In genomic region chr18:28153485-28154065, GRCh38 we compare ENCODE assay signal across 20 cellular contexts. TPM values are rescaled to one million over a fixed set of nuclear protein-coding genes. Genes with fewer than 3 reads are reported as not detected.
DNase-seq lines count a peak whose midpoint lies in the region; ATAC-seq and TF ChIP-seq lines count a peak whose summit lies in the region.
"Had no signal": no experiment of that assay in that cellular context is flagged by ENCODE, and none has a peak within 500 bp of the region (broad histone marks: within the 10 kb centered on the region; RNA-seq: fewer than 3 reads in every experiment).

No MANE protein-coding gene starts in this region.

- H3K36me3 Mint-ChIP-seq in natural killer cell, result no peaks in the 10 kb centered on the region
- H3K36me3 Mint-ChIP-seq: naive thymus-derived CD4-positive, alpha-beta T cell had no signal

- TF ChIP-seq CTCF in natural killer cell (IDR thresholded peaks at IDR 0.05), result no peak

- peaks cover 5 to 6% of the 10 kb centered on the region in 2 donors for H3K9me3 Mint-ChIP-seq in natural killer cell

- ATAC-seq in Right ventricle myocardium inferior (peak; percentile 55), left ventricle myocardium superior (peak; percentile 52), HG03354 (IDR thresholded peaks at IDR 0.05; ENCODE audit: poor library complexity, severe bottlenecking, unreplicated experiment) (no peak), GM18858 (IDR thresholded peaks at IDR 0.05; ENCODE audit: unreplicated experiment) (no peak), natural killer cell (no peak)
- ATAC-seq: naive thymus-derived CD4-positive, alpha-beta T cell; stimulated activated naive CD8-positive, alpha-beta T cell treated with anti-CD3 and anti-CD28 coated beads, Interleukin-15, amount 100 ng/mL, for 72 hours had no signal

- no peaks in the 10 kb centered on the region for H3K27me3 Mint-ChIP-seq in natural killer cell (ENCODE audit: low read depth in 2 of 2)
- H3K27me3 Mint-ChIP-seq: activated CD4-positive, alpha-beta memory T cell treated with anti-CD3 and anti-CD28 coated beads, Interleukin-2, amount 10 ng/mL, durations not matched to agents 7 days and 5 days; naive thymus-derived CD4-positive, alpha-beta T cell; stimulated activated naive CD8-positive, alpha-beta T cell treated with anti-CD3 and anti-CD28 coated beads, Interleukin-15, amount 100 ng/mL, for 72 hours had no signal

- DNase-seq in Right ventricle myocardium inferior (ENCODE audit: missing footprints) (no peak), cardiac septum (ENCODE audit: low spot score) (no peak), left ventricle myocardium superior (no peak), natural killer cell (no peak), NCI-H2029 (lab: John Stamatoyannopoulos, UW) (no peak)
- DNase-seq: activated CD4-positive, alpha-beta memory T cell treated with anti-CD3 and anti-CD28 coated beads, Interleukin-2, amount 10 ng/mL, durations not matched to agents 7 days and 5 days; activated gamma-delta T cell; BE2C; COR-L47; foreskin melanocyte; mesendoderm; naive thymus-derived CD4-positive, alpha-beta T cell; NCI-H2107; NCI-H524 treated with DMSO at 0.1 percent for 48 hours; stimulated activated naive CD8-positive, alpha-beta T cell treated with anti-CD3 and anti-CD28 coated beads, Interleukin-15, amount 100 ng/mL, for 72 hours; SW 1271; trophoblast cell had no signal

- H3K27ac Mint-ChIP-seq in natural killer cell, result no peak overlapping the region
- H3K27ac Mint-ChIP-seq: activated CD4-positive, alpha-beta memory T cell treated with anti-CD3 and anti-CD28 coated beads, Interleukin-2, amount 10 ng/mL, durations not matched to agents 7 days and 5 days; naive thymus-derived CD4-positive, alpha-beta T cell; stimulated activated naive CD8-positive, alpha-beta T cell treated with anti-CD3 and anti-CD28 coated beads, Interleukin-15, amount 100 ng/mL, for 72 hours had no signal

- intact Hi-C loops in Right ventricle myocardium inferior (cut with DNase I) (no loop called here), cardiac septum (cut with DNase I) (no loop called here), left ventricle myocardium superior (cut with micrococcal nuclease) (no loop called here), natural killer cell (cut with micrococcal nuclease) (no loop called here)

- H3K27ac ChIP-seq in cingulate gyrus (ENCODE audit: low read depth, low read length), result peak overlapping the region; percentile 44

- H3K4me3 Mint-ChIP-seq in natural killer cell, result no peak overlapping the region
- H3K4me3 Mint-ChIP-seq: activated CD4-positive, alpha-beta memory T cell treated with anti-CD3 and anti-CD28 coated beads, Interleukin-2, amount 10 ng/mL, durations not matched to agents 7 days and 5 days; naive thymus-derived CD4-positive, alpha-beta T cell; stimulated activated naive CD8-positive, alpha-beta T cell treated with anti-CD3 and anti-CD28 coated beads, Interleukin-15, amount 100 ng/mL, for 72 hours had no signal

- H3K4me1 Mint-ChIP-seq in natural killer cell, result no peaks in the 10 kb centered on the region
- H3K4me1 Mint-ChIP-seq: activated CD4-positive, alpha-beta memory T cell treated with anti-CD3 and anti-CD28 coated beads, Interleukin-2, amount 10 ng/mL, durations not matched to agents 7 days and 5 days; stimulated activated naive CD8-positive, alpha-beta T cell treated with anti-CD3 and anti-CD28 coated beads, Interleukin-15, amount 100 ng/mL, for 72 hours had no signal

RNA-seq across cellular contexts. Expression of gene CDH2, which starts 23.4 kb away (rescaled TPM):
- total RNA-seq in Right ventricle myocardium inferior (293 TPM), cardiac septum (367 TPM), left ventricle myocardium superior (321 TPM), natural killer cell (under 1 TPM; 0.09 to 0.35 (median 0.26) TPM)
- total RNA-seq: activated CD4-positive, alpha-beta memory T cell treated with anti-CD3 and anti-CD28 coated beads, Interleukin-2, amount 10 ng/mL, durations not matched to agents 7 days and 5 days had no signal

Comparison
In these comparisons a context has a peak if more than half of its experiments do, and no peak if none do; other contexts are left out.
1. ATAC-seq: peak in Right ventricle myocardium inferior (single experiment) and left ventricle myocardium superior (single experiment); none in HG03354 (single experiment), GM18858 (single experiment) and natural killer cell (0 of 3).
2. RNA of gene CDH2, which starts 23.4 kb away (total RNA-seq): 367 TPM in cardiac septum (single experiment), 321 TPM in left ventricle myocardium superior (single experiment) and 293 TPM in Right ventricle myocardium inferior (single experiment); 0.09 to 0.35 TPM in natural killer cell; every median in the first group is over 100 times any median in the second.